In genomic region chr10:102670871-102671434, GRCh38 we compare ENCODE assay signal across 2 cellular contexts.
TF ChIP-seq lines count a peak whose summit lies in the region.

No MANE protein-coding gene starts in this region.

TF ChIP-seq in IMR-90, 13 proteins besides CTCF, POLR2A, EP300 and RAD21:
- TF ChIP-seq MAZ (IDR thresholded peaks at IDR 0.05; ENCODE audit: borderline replicate concordance, low read depth, low read length) (no peak), MAFK (IDR thresholded peaks at IDR 0.05; ENCODE audit: low read depth, low read length) (no peak), FOS (IDR thresholded peaks at IDR 0.05; ENCODE audit: low read depth, low read length) (no peak), BHLHE40 (IDR thresholded peaks at IDR 0.05; ENCODE audit: low read depth, low read length) (no peak), RFX5 (IDR thresholded peaks at IDR 0.05; ENCODE audit: low read depth, low read length) (no peak)
TF ChIP-seq in IMR-90: peak in this region for 0.

TF ChIP-seq in K562, 482 proteins besides CTCF, POLR2A, EP300 and RAD21:
- TF ChIP-seq TBP (optimal IDR thresholded peaks at IDR 0.05; ENCODE audit: low read depth, low read length) (no peak), ESRRA (IDR thresholded peaks at IDR 0.05; ENCODE audit: borderline replicate concordance, low read depth) (no peak), HDAC1 (IDR thresholded peaks at IDR 0.05) (no peak), CXXC5 (CRISPR knock-in tag; IDR thresholded peaks at IDR 0.05) (peak; percentile 51; the same call in 1 of the 2 replicates), POLR2AphosphoS2 (IDR thresholded peaks at IDR 0.05; ENCODE audit: low read length) (no peak), CEBPG (CRISPR knock-in tag; IDR thresholded peaks at IDR 0.05) (peak; percentile 19; the same call in 1 of the 2 replicates), CEBPG (tag; conservative IDR thresholded peaks at IDR 0.05 in 1 of 2, IDR thresholded peaks at IDR 0.05 in 1 of 2) (peak; percentile 58 to 67; a peak in 3 of 4 replicates), HMGXB4 (CRISPR knock-in tag; IDR thresholded peaks at IDR 0.05) (no peak), ZNF699 (CRISPR knock-in tag; IDR thresholded peaks at IDR 0.05; ENCODE audit: insufficient replicate concordance) (no peak), CEBPB (tag; IDR thresholded peaks at IDR 0.05) (peak; percentile 91), RBFOX2 (IDR thresholded peaks at IDR 0.05; ENCODE audit: low read depth, low read length) (no peak), CTBP1 (IDR thresholded peaks at IDR 0.05; ENCODE audit: borderline replicate concordance) (peak; percentile 27; the same call in 1 of the 2 replicates), HNRNPK (IDR thresholded peaks at IDR 0.05; ENCODE audit: low read depth, low read length, poor library complexity, severe bottlenecking) (no peak), FOXA1 (IDR thresholded peaks at IDR 0.05; ENCODE audit: borderline replicate concordance) (no peak), CBFA2T3 (IDR thresholded peaks at IDR 0.05) (peak; percentile 41), GTF2F1 (IDR thresholded peaks at IDR 0.05; ENCODE audit: low read depth, low read length) (no peak), THAP7 (CRISPR knock-in tag; IDR thresholded peaks at IDR 0.05) (no peak), PCBP1 (IDR thresholded peaks at IDR 0.05; ENCODE audit: low read depth, low read length, poor library complexity, severe bottlenecking) (no peak), MYC (IDR thresholded peaks at IDR 0.05; ENCODE audit: low read depth, low read length) (no peak), MYC (CRISPR knock-in tag; IDR thresholded peaks at IDR 0.05; ENCODE audit: borderline replicate concordance, low read depth) (no peak), POLR3G (IDR thresholded peaks at IDR 0.05; ENCODE audit: extremely low read depth, insufficient read length, insufficient replicate concordance) (no peak), L3MBTL2 (IDR thresholded peaks at IDR 0.05) (peak; percentile 72; the same call in 1 of the 2 replicates), DMBX1 (CRISPR knock-in tag; IDR thresholded peaks at IDR 0.05; ENCODE audit: borderline replicate concordance) (no peak), ARID2 (IDR thresholded peaks at IDR 0.05) (no peak), CREB5 (CRISPR knock-in tag; IDR thresholded peaks at IDR 0.05) (no peak), ATF7 (IDR thresholded peaks at IDR 0.05) (0 out of 2 replicates have a peak, but pooled peaks have one; percentile 15), HEY1 (CRISPR knock-in tag; IDR thresholded peaks at IDR 0.05; ENCODE audit: borderline replicate concordance) (no peak), CBX5 (IDR thresholded peaks at IDR 0.05; ENCODE audit: borderline replicate concordance, low read depth) (no peak), MEIS2 (IDR thresholded peaks at IDR 0.05; ENCODE audit: partially characterized antibody) (peak; percentile 29), ZNF175 (CRISPR knock-in tag; IDR thresholded peaks at IDR 0.05; ENCODE audit: low read depth) (no peak), CHD2 (IDR thresholded peaks at IDR 0.05; ENCODE audit: low read depth, low read length) (no peak), SNRNP70 (optimal IDR thresholded peaks at IDR 0.05; ENCODE audit: low read depth, low read length) (no peak), ARID1B (IDR thresholded peaks at IDR 0.05) (peak; percentile 51), DPF2 (IDR thresholded peaks at IDR 0.05) (peak; percentile 46; the same call in 1 of the 2 replicates), SAFB (IDR thresholded peaks at IDR 0.05; ENCODE audit: borderline replicate concordance, low read depth, low read length) (no peak), ZNF507 (tag; conservative IDR thresholded peaks at IDR 0.05) (no peak), IRF2 (CRISPR knock-in tag; IDR thresholded peaks at IDR 0.05) (no peak), IRF9 (tag; IDR thresholded peaks at IDR 0.05) (peak; percentile 34; the same call in 1 of the 2 replicates), ZBTB7A (IDR thresholded peaks at IDR 0.05; ENCODE audit: borderline replicate concordance, control insufficient read depth, low read depth, low read length) (0 out of 2 replicates have a peak, but pooled peaks have one; percentile 19), NFYB (IDR thresholded peaks at IDR 0.05; ENCODE audit: extremely low read depth, insufficient read length) (peak; percentile 49), OTX1 (CRISPR knock-in tag; IDR thresholded peaks at IDR 0.05) (no peak), SPI1 (IDR thresholded peaks at IDR 0.05; ENCODE audit: borderline replicate concordance, low read depth, low read length) (no peak), VEZF1 (CRISPR knock-in tag; IDR thresholded peaks at IDR 0.05) (peak; percentile 22; the same call in 1 of the 2 replicates), ETV1 (tag; conservative IDR thresholded peaks at IDR 0.05; ENCODE audit: low read depth) (no peak), ATF1 (CRISPR knock-in tag; IDR thresholded peaks at IDR 0.05) (no peak), ATF1 (tag; IDR thresholded peaks at IDR 0.05) (no peak)
- TF ChIP-seq, protein P1, sequence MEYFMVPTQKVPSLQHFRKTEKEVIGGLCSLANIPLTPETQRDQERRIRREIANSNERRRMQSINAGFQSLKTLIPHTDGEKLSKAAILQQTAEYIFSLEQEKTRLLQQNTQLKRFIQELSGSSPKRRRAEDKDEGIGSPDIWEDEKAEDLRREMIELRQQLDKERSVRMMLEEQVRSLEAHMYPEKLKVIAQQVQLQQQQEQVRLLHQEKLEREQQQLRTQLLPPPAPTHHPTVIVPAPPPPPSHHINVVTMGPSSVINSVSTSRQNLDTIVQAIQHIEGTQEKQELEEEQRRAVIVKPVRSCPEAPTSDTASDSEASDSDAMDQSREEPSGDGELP (CRISPR knock-in tag; IDR thresholded peaks at IDR 0.05; ENCODE audit: borderline replicate concordance) = peak; percentile 59; the same call in 1 of the 2 replicates
- TF ChIP-seq, protein P2, sequence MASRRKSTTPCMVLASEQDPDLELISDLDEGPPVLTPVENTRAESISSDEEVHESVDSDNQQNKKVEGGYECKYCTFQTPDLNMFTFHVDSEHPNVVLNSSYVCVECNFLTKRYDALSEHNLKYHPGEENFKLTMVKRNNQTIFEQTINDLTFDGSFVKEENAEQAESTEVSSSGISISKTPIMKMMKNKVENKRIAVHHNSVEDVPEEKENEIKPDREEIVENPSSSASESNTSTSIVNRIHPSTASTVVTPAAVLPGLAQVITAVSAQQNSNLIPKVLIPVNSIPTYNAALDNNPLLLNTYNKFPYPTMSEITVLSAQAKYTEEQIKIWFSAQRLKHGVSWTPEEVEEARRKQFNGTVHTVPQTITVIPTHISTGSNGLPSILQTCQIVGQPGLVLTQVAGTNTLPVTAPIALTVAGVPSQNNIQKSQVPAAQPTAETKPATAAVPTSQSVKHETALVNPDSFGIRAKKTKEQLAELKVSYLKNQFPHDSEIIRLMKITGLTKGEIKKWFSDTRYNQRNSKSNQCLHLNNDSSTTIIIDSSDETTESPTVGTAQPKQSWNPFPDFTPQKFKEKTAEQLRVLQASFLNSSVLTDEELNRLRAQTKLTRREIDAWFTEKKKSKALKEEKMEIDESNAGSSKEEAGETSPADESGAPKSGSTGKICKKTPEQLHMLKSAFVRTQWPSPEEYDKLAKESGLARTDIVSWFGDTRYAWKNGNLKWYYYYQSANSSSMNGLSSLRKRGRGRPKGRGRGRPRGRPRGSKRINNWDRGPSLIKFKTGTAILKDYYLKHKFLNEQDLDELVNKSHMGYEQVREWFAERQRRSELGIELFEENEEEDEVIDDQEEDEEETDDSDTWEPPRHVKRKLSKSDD (conservative IDR thresholded peaks at IDR 0.05; ENCODE audit: low read length) = no peak
- TF ChIP-seq, protein P3, sequence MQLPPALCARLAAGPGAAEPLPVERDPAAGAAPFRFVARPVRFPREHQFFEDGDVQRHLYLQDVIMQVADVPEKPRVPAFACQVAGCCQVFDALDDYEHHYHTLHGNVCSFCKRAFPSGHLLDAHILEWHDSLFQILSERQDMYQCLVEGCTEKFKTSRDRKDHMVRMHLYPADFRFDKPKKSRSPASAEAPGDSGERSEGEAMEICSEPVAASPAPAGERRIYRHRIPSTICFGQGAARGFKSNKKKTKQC (CRISPR knock-in tag; IDR thresholded peaks at IDR 0.05) = no peak
- TF ChIP-seq, protein P4, sequence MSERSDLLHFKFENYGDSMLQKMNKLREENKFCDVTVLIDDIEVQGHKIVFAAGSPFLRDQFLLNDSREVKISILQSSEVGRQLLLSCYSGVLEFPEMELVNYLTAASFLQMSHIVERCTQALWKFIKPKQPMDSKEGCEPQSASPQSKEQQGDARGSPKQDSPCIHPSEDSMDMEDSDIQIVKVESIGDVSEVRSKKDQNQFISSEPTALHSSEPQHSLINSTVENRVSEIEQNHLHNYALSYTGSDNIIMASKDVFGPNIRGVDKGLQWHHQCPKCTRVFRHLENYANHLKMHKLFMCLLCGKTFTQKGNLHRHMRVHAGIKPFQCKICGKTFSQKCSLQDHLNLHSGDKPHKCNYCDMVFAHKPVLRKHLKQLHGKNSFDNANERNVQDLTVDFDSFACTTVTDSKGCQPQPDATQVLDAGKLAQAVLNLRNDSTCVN (CRISPR knock-in tag; IDR thresholded peaks at IDR 0.05) = no peak
- TF ChIP-seq, protein P5, sequence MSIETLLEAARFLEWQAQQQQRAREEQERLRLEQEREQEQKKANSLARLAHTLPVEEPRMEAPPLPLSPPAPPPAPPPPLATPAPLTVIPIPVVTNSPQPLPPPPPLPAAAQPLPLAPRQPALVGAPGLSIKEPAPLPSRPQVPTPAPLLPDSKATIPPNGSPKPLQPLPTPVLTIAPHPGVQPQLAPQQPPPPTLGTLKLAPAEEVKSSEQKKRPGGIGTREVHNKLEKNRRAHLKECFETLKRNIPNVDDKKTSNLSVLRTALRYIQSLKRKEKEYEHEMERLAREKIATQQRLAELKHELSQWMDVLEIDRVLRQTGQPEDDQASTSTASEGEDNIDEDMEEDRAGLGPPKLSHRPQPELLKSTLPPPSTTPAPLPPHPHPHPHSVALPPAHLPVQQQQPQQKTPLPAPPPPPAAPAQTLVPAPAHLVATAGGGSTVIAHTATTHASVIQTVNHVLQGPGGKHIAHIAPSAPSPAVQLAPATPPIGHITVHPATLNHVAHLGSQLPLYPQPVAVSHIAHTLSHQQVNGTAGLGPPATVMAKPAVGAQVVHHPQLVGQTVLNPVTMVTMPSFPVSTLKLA (conservative IDR thresholded peaks at IDR 0.05) = peak; percentile 29 to 66; a peak in 3 of 4 replicates
- TF ChIP-seq, protein P6, sequence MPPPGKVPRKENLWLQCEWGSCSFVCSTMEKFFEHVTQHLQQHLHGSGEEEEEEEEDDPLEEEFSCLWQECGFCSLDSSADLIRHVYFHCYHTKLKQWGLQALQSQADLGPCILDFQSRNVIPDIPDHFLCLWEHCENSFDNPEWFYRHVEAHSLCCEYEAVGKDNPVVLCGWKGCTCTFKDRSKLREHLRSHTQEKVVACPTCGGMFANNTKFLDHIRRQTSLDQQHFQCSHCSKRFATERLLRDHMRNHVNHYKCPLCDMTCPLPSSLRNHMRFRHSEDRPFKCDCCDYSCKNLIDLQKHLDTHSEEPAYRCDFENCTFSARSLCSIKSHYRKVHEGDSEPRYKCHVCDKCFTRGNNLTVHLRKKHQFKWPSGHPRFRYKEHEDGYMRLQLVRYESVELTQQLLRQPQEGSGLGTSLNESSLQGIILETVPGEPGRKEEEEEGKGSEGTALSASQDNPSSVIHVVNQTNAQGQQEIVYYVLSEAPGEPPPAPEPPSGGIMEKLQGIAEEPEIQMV (tag; conservative IDR thresholded peaks at IDR 0.05; ENCODE audit: low read depth) = no peak
